ENCODE assay signal across 1 cellular context in genomic region chr2:127047716-127048617, GRCh38.
TF ChIP-seq lines count a peak whose summit lies in the region.

No MANE protein-coding gene starts in this region.

TF ChIP-seq in SK-N-SH, 30 proteins besides CTCF, POLR2A, EP300 and RAD21 (continued from another document):
- TF ChIP-seq CHD2 (IDR thresholded peaks at IDR 0.05; ENCODE audit: low read length, partially characterized antibody) (no peak), MXI1 (IDR thresholded peaks at IDR 0.05; ENCODE audit: low read depth, low read length) (no peak), RXRA (IDR thresholded peaks at IDR 0.05; ENCODE audit: borderline replicate concordance, low read depth) (no peak), RCOR1 (IDR thresholded peaks at IDR 0.05; ENCODE audit: low read length) (no peak), FOXM1 (IDR thresholded peaks at IDR 0.05; ENCODE audit: low read depth) (no peak), FOSL2 (IDR thresholded peaks at IDR 0.05; ENCODE audit: borderline replicate concordance, low read depth) (no peak), TAF1 (IDR thresholded peaks at IDR 0.05; ENCODE audit: borderline replicate concordance, low read depth, low read length) (no peak), NRF1 (IDR thresholded peaks at IDR 0.05; ENCODE audit: low read depth, low read length) (no peak)
